19 cellular contexts compared by ENCODE assay signal in genomic region chr14:99194136-99194535, GRCh38.
A peak's percentile ranks its signal among the peaks of the same experiment; 100 is the strongest.
DNase-seq lines count a peak whose midpoint lies in the region; ATAC-seq and TF ChIP-seq lines count a peak whose summit lies in the region.
"Had no signal": no experiment of that assay in that cellular context is flagged by ENCODE, and none has a peak within 500 bp of the region (broad histone marks: within the 10 kb centered on the region; RNA-seq: fewer than 3 reads in every experiment).

No MANE protein-coding gene starts in this region.

- no peaks in the 10 kb centered on the region for H3K27me3 Mint-ChIP-seq in activated CD4-positive, alpha-beta memory T cell treated with anti-CD3 and anti-CD28 coated beads, Interleukin-2, amount 10 ng/mL, durations not matched to agents 7 days and 5 days
- H3K27me3 Mint-ChIP-seq: memory B cell had no signal

- POLR2A ChIA-PET in activated CD4-positive, alpha-beta memory T cell treated with anti-CD3 and anti-CD28 coated beads, Interleukin-2, amount 10 ng/mL, durations not matched to agents 7 days and 5 days (lab: Charles Lee), result interaction anchor here (1.2 to 1.9 kb wide), 5 partner anchors 9 to 77 kb away, joined by 3 to 7 read pairs (median 4); no protein-coding TSS in a partner anchor

- no peak overlapping the region for H3K4me3 ChIP-seq in heart right ventricle
- no peak overlapping the region for H3K4me3 ChIP-seq in effector memory CD4-positive, alpha-beta T cell (ENCODE audit: insufficient read depth, low read depth, low read length, poor library complexity, severe bottlenecking)
- H3K4me3 ChIP-seq: pancreas, tibial artery had no signal

- H3K36me3 ChIP-seq in heart right ventricle, result no peaks in the 10 kb centered on the region
- H3K36me3 ChIP-seq in effector memory CD4-positive, alpha-beta T cell (ENCODE audit: control insufficient read depth, insufficient read depth, low read length), result peaks cover 23% of the 10 kb centered on the region
- H3K36me3 ChIP-seq: pancreas, tibial artery had no signal

- H3K27ac Mint-ChIP-seq in activated CD4-positive, alpha-beta memory T cell treated with anti-CD3 and anti-CD28 coated beads, Interleukin-2, amount 10 ng/mL, durations not matched to agents 7 days and 5 days, result peak overlapping the region; percentile 88
- H3K27ac Mint-ChIP-seq: memory B cell; stimulated activated naive B cell treated with anti-CD40 and anti-IgM and Interleukin-4, amounts not matched to agents 10 μg/mL and 1 μg/mL and 100 μg/mL, for 72 hours had no signal

- no peak for TF ChIP-seq CTCF in heart right ventricle (IDR thresholded peaks at IDR 0.05)

- peaks cover 59% of the 10 kb centered on the region for H3K36me3 Mint-ChIP-seq in activated CD4-positive, alpha-beta memory T cell treated with anti-CD3 and anti-CD28 coated beads, Interleukin-2, amount 10 ng/mL, durations not matched to agents 7 days and 5 days (ENCODE audit: low read depth)
- H3K36me3 Mint-ChIP-seq: memory B cell; stimulated activated naive B cell treated with anti-CD40 and anti-IgM and Interleukin-4, amounts not matched to agents 10 μg/mL and 1 μg/mL and 100 μg/mL, for 72 hours had no signal

- H3K9me3 ChIP-seq in heart right ventricle, result no peaks in the 10 kb centered on the region
- no peaks in the 10 kb centered on the region for H3K9me3 ChIP-seq in effector memory CD4-positive, alpha-beta T cell (ENCODE audit: control insufficient read depth, low read length)
- H3K9me3 ChIP-seq: pancreas, tibial artery had no signal

- peaks cover 97% of the 10 kb centered on the region for H3K4me1 Mint-ChIP-seq in activated CD4-positive, alpha-beta memory T cell treated with anti-CD3 and anti-CD28 coated beads, Interleukin-2, amount 10 ng/mL, durations not matched to agents 7 days and 5 days
- H3K4me1 Mint-ChIP-seq: memory B cell; stimulated activated naive B cell treated with anti-CD40 and anti-IgM and Interleukin-4, amounts not matched to agents 10 μg/mL and 1 μg/mL and 100 μg/mL, for 72 hours had no signal

- DNase-seq in Right ventricle myocardium inferior (ENCODE audit: missing footprints), result peak; percentile 37
- DNase-seq in heart right ventricle, result no peak
- no peak for DNase-seq in activated CD4-positive, alpha-beta memory T cell treated with anti-CD3 and anti-CD28 coated beads, Interleukin-2, amount 10 ng/mL, durations not matched to agents 7 days and 5 days
- DNase-seq in effector memory CD4-positive, alpha-beta T cell, result no peak
- no peak for DNase-seq in left colon
- no peak for DNase-seq in NCI-H524 (lab: John Stamatoyannopoulos, UW)
- no peak for DNase-seq in sciatic nerve (ENCODE audit: low spot score)
- DNase-seq: activated gamma-delta T cell; COR-L47; endodermal cell; H9; KBM-7; NCI-H2171 treated with DMSO at 0.1 percent for 48 hours; NCI-H774; pancreas; stimulated activated CD4-positive, alpha-beta T cell treated with anti-CD3 and anti-CD28 coated beads, Interleukin-1b, Interleukin-23, amount 100 ng/mL, for 48 hours; stimulated activated naive B cell treated with anti-CD40 and anti-IgM and Interleukin-4, amounts not matched to agents 10 μg/mL and 1 μg/mL and 100 μg/mL, for 72 hours; tibial artery had no signal

- H3K4me3 Mint-ChIP-seq in activated CD4-positive, alpha-beta memory T cell treated with anti-CD3 and anti-CD28 coated beads, Interleukin-2, amount 10 ng/mL, durations not matched to agents 7 days and 5 days, result no peak overlapping the region
- H3K4me3 Mint-ChIP-seq: endodermal cell; H9; memory B cell; stimulated activated naive B cell treated with anti-CD40 and anti-IgM and Interleukin-4, amounts not matched to agents 10 μg/mL and 1 μg/mL and 100 μg/mL, for 72 hours had no signal

- H3K9me3 Mint-ChIP-seq in activated CD4-positive, alpha-beta memory T cell treated with anti-CD3 and anti-CD28 coated beads, Interleukin-2, amount 10 ng/mL, durations not matched to agents 7 days and 5 days, result no peaks in the 10 kb centered on the region
- H3K9me3 Mint-ChIP-seq: endodermal cell; H9; memory B cell; stimulated activated naive B cell treated with anti-CD40 and anti-IgM and Interleukin-4, amounts not matched to agents 10 μg/mL and 1 μg/mL and 100 μg/mL, for 72 hours had no signal

- H3K27ac ChIP-seq in heart right ventricle, result no peak overlapping the region
- H3K27ac ChIP-seq in effector memory CD4-positive, alpha-beta T cell (ENCODE audit: insufficient read depth, low read length, poor library complexity, severe bottlenecking), result peak overlapping the region; percentile 88
- H3K27ac ChIP-seq: pancreas, tibial artery had no signal

- intact Hi-C loops in Right ventricle myocardium inferior (cut with DNase I) (no loop called here), heart right ventricle (cut with DNase I) (no loop called here), left colon (cut with DNase I, micrococcal nuclease) (no loop called here), sciatic nerve (cut with DNase I) (no loop called here)

- WGBS in heart right ventricle, 2 donors, result 96 to 97% methylated on average over 7 of the region's 7 CpGs

- CTCF ChIA-PET in activated CD4-positive, alpha-beta memory T cell treated with anti-CD3 and anti-CD28 coated beads, Interleukin-2, amount 10 ng/mL, durations not matched to agents 7 days and 5 days (lab: Charles Lee), result no interaction called here

- peaks cover 0 to 32% (median 13%) of the 10 kb centered on the region in 9 donors for H3K4me1 ChIP-seq in heart right ventricle
- peaks cover 88% of the 10 kb centered on the region for H3K4me1 ChIP-seq in effector memory CD4-positive, alpha-beta T cell (ENCODE audit: control insufficient read depth, insufficient read depth, low read length, poor library complexity, severe bottlenecking)

- H3K27me3 ChIP-seq in heart right ventricle, result peaks cover 0 to 23% (median 12%) of the 10 kb centered on the region in 7 donors
- H3K27me3 ChIP-seq in effector memory CD4-positive, alpha-beta T cell (replicated peaks; ENCODE audit: control insufficient read depth, insufficient read depth, low read length, poor library complexity, severe bottlenecking), result no peaks in the 10 kb centered on the region
- H3K27me3 ChIP-seq: pancreas, tibial artery had no signal

- ATAC-seq in Right ventricle myocardium inferior (no peak), heart right ventricle (no peak), left colon (no peak), sciatic nerve (no peak)
- ATAC-seq: pancreas; stimulated activated naive B cell treated with anti-CD40 and anti-IgM and Interleukin-4, amounts not matched to agents 10 μg/mL and 1 μg/mL and 100 μg/mL, for 72 hours had no signal
